ENCODE assay signal across 8 cellular contexts in genomic region chr7:727104-727805, GRCh38. TPM values are rescaled to one million over a fixed set of nuclear protein-coding genes. Genes with fewer than 3 reads are reported as not detected.
A peak's percentile ranks its signal among the peaks of the same experiment; 100 is the strongest.
DNase-seq lines count a peak whose midpoint lies in the region; ATAC-seq, FAIRE-seq and TF ChIP-seq lines count a peak whose summit lies in the region.

TSS of gene PRKAR1B (minus strand) at chr7:727281. CDS start at chr7:711505, 15,776 bp downstream.

- H3K4me1 ChIP-seq in BLaER1 = peaks cover 51% of the 10 kb centered on the region

- ATAC-seq in HG03342 (IDR thresholded peaks at IDR 0.05; ENCODE audit: unreplicated experiment) (peak; percentile 48), SK-N-SH treated with all-trans-retinoic acid at 6 μM for 48 hours (peak; percentile 47)

- DNase-seq in GM19239 (ENCODE audit: insufficient read length, low spot score) (peak; percentile 75), bronchial epithelial cell (ENCODE audit: low read depth) (no peak), medulla oblongata (ENCODE audit: extremely low spot score) (no peak)
- DNase-seq in stimulated activated CD4-positive, alpha-beta T cell treated with anti-CD3 and anti-CD28 coated beads, Interleukin-4, amount 100 ng/mL, for 4 hours = peak; percentile 61 to 69

- H3K9me3 ChIP-seq in BLaER1 = peaks cover 30% of the 10 kb centered on the region

- H3K27me3 ChIP-seq in BLaER1 (no peaks in the 10 kb centered on the region), bronchial epithelial cell (ENCODE audit: control insufficient read depth, insufficient read depth, low read length) (no peaks in the 10 kb centered on the region), layer of hippocampus (ENCODE audit: control insufficient read depth, insufficient read depth, low read length) (no peaks in the 10 kb centered on the region)

- H4K20me1 ChIP-seq in BLaER1 = peaks cover 39% of the 10 kb centered on the region

- no peak for TF ChIP-seq CTCF in bronchial epithelial cell (IDR thresholded peaks at IDR 0.05; ENCODE audit: insufficient read depth, low read length, severe bottlenecking)

- peaks cover 59% of the 10 kb centered on the region for H3K36me3 ChIP-seq in BLaER1
- no peaks in the 10 kb centered on the region for H3K36me3 ChIP-seq in bronchial epithelial cell (ENCODE audit: control insufficient read depth, insufficient read depth, low read length)

- H3K27ac ChIP-seq in BLaER1 (peak within 1 kb of the TSS; percentile 92), layer of hippocampus (ENCODE audit: low read depth, low read length) (peak within 1 kb of the TSS; percentile 30)

- H3K4me3 ChIP-seq in BLaER1 (peak within 1 kb of the TSS; percentile 99), bronchial epithelial cell (ENCODE audit: low read depth, low read length) (peak within 1 kb of the TSS; percentile 48)

- H3K9ac ChIP-seq in BLaER1 = peak within 1 kb of the TSS; percentile 90

- FAIRE-seq in GM19239 (lab: Jason Lieb, UNC) (no peak), bronchial epithelial cell (lab: Jason Lieb, UNC) (no peak)

- H3K4me2 ChIP-seq in BLaER1 = peak within 1 kb of the TSS; percentile 96

TF ChIP-seq in SK-N-SH treated with all-trans-retinoic acid at 6 μM for 48 hours, 23 proteins besides CTCF, POLR2A, EP300 and RAD21:
- TF ChIP-seq BACH2 (CRISPR knock-in tag; IDR thresholded peaks at IDR 0.05; ENCODE audit: borderline replicate concordance) = no peak
- no peak for TF ChIP-seq SNAI2 (CRISPR knock-in tag; IDR thresholded peaks at IDR 0.05)

RNA-seq across cellular contexts. Expression of gene PRKAR1B, which starts in this region (rescaled TPM):
- 7.4 and 14.0 TPM in 2 replicates for total RNA-seq in bronchial epithelial cell

Comparison
In these comparisons a context has a peak if more than half of its experiments do, and no peak if none do; other contexts are left out.
1. DNase-seq: peak in GM19239 (single experiment) and stimulated activated CD4-positive, alpha-beta T cell treated with anti-CD3 and anti-CD28 coated beads, Interleukin-4, amount 100 ng/mL, for 4 hours (2 of 2); none in bronchial epithelial cell (single experiment) and medulla oblongata (single experiment).